ENCODE assay signal across 1 cellular context in the genomic region with DNA sequence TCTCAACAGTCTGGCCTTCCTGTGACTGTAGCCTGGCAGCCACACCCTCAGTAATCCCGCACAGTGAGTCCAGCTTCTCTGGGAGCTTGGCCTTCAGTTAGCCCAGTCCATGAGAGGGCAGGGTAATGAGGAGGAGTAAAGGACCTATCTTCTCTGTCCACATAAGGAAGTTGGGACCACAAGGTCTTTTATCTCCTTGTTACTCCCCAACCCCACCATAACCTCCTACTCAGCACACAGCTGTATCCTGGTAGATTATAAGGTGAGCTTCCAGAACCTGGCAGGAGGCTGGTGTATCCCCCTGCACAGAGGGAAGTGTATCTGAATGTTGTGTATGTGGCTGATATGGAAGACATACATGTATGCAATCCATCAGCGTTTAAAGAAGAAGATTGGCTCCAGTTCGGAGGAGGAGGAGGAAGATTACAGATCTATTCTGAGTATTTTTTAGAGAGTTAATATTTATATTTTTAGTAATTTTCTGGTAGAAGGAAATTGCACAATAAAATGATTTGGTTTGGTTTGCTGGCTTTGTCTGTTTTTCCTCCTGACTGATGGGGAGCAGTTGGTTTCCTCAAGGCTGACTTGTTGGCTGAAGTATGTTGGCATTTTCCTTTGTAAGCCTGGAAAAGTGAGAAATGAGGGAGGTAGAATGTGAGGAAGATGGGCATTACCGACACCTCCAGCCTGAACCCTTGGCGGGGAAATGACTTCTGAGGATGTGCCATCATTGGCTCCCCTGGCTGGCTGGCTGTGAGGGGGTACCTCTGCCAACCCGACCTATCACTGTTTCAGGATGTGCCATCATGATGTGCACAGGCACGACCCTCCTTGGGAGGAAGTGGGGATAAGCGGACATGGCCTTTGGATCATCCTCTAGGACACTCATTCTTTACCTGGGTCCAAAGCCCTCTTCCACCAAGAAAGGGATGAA.
A peak's percentile ranks its signal among the peaks of the same experiment; 100 is the strongest.
TF ChIP-seq lines count a peak whose summit lies in the region.

No MANE protein-coding gene starts in this region.

TF ChIP-seq in K562, 482 proteins besides CTCF, POLR2A, EP300 and RAD21 (continued from another document and continues in another):
- TF ChIP-seq, protein P1, sequence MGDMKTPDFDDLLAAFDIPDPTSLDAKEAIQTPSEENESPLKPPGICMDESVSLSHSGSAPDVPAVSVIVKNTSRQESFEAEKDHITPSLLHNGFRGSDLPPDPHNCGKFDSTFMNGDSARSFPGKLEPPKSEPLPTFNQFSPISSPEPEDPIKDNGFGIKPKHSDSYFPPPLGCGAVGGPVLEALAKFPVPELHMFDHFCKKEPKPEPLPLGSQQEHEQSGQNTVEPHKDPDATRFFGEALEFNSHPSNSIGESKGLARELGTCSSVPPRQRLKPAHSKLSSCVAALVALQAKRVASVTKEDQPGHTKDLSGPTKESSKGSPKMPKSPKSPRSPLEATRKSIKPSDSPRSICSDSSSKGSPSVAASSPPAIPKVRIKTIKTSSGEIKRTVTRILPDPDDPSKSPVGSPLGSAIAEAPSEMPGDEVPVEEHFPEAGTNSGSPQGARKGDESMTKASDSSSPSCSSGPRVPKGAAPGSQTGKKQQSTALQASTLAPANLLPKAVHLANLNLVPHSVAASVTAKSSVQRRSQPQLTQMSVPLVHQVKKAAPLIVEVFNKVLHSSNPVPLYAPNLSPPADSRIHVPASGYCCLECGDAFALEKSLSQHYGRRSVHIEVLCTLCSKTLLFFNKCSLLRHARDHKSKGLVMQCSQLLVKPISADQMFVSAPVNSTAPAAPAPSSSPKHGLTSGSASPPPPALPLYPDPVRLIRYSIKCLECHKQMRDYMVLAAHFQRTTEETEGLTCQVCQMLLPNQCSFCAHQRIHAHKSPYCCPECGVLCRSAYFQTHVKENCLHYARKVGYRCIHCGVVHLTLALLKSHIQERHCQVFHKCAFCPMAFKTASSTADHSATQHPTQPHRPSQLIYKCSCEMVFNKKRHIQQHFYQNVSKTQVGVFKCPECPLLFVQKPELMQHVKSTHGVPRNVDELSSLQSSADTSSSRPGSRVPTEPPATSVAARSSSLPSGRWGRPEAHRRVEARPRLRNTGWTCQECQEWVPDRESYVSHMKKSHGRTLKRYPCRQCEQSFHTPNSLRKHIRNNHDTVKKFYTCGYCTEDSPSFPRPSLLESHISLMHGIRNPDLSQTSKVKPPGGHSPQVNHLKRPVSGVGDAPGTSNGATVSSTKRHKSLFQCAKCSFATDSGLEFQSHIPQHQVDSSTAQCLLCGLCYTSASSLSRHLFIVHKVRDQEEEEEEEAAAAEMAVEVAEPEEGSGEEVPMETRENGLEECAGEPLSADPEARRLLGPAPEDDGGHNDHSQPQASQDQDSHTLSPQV (IDR thresholded peaks at IDR 0.05), result peak; percentile 73
- TF ChIP-seq STAT5B (CRISPR knock-in tag; IDR thresholded peaks at IDR 0.05) (no peak), ILF3 (IDR thresholded peaks at IDR 0.05; ENCODE audit: borderline replicate concordance) (0 out of 2 replicates have a peak, but pooled peaks have one; percentile 10), TAF15 (IDR thresholded peaks at IDR 0.05; ENCODE audit: low read depth, low read length) (no peak), ZNF431 (CRISPR knock-in tag; IDR thresholded peaks at IDR 0.05) (no peak), RUNX1 (IDR thresholded peaks at IDR 0.05; ENCODE audit: low read depth) (peak; percentile 93), RFX1 (IDR thresholded peaks at IDR 0.05) (no peak), CREB1 (IDR thresholded peaks at IDR 0.05) (peak; percentile 83), CREB1 (CRISPR knock-in tag; IDR thresholded peaks at IDR 0.05) (no peak), NR2C1 (IDR thresholded peaks at IDR 0.05) (peak; percentile 40; the same call in 1 of the 2 replicates), NR2C1 (tag; IDR thresholded peaks at IDR 0.05) (no peak), SMAD2 (IDR thresholded peaks at IDR 0.05; ENCODE audit: low read depth, low read length) (no peak), ARNT (IDR thresholded peaks at IDR 0.05) (peak; percentile 89 to 99), RBM17 (IDR thresholded peaks at IDR 0.05; ENCODE audit: borderline replicate concordance, low read depth, low read length) (no peak), SUPT5H (IDR thresholded peaks at IDR 0.05) (no peak), SRF (CRISPR knock-in tag; IDR thresholded peaks at IDR 0.05) (peak in 1 of 2 experiments; percentile 92; a peak in 2 of 4 replicates), FOS (IDR thresholded peaks at IDR 0.05; ENCODE audit: extremely low read depth, insufficient read length) (no peak), NRF1 (conservative IDR thresholded peaks at IDR 0.05 in 1 of 2, IDR thresholded peaks at IDR 0.05 in 1 of 2) (peak; percentile 12 to 13; a peak in 1 of 4 replicates), TCF7 (IDR thresholded peaks at IDR 0.05; ENCODE audit: borderline replicate concordance) (peak; percentile 94), ZNF785 (CRISPR knock-in tag; IDR thresholded peaks at IDR 0.05) (no peak), ZBTB7A (IDR thresholded peaks at IDR 0.05; ENCODE audit: borderline replicate concordance, control insufficient read depth, low read depth, low read length) (peak; percentile 34; the same call in 1 of the 2 replicates), BCOR (IDR thresholded peaks at IDR 0.05) (peak; percentile 83; the same call in 1 of the 2 replicates), MYC (IDR thresholded peaks at IDR 0.05; ENCODE audit: low read depth, low read length) (peak; percentile 62), MYC (CRISPR knock-in tag; IDR thresholded peaks at IDR 0.05; ENCODE audit: borderline replicate concordance, low read depth) (no peak), JUN (IDR thresholded peaks at IDR 0.05; ENCODE audit: borderline replicate concordance, low read depth, low read length) (no peak), JUN (CRISPR knock-in tag; IDR thresholded peaks at IDR 0.05; ENCODE audit: borderline replicate concordance) (no peak), JUND (IDR thresholded peaks at IDR 0.05; ENCODE audit: borderline replicate concordance, low read depth, low read length) (peak; percentile 79), JUND (tag; IDR thresholded peaks at IDR 0.05; ENCODE audit: borderline replicate concordance, low read depth, low read length) (peak; percentile 31; the same call in 1 of the 3 replicates), TBP (optimal IDR thresholded peaks at IDR 0.05; ENCODE audit: low read depth, low read length) (peak; percentile 30), FOXK2 (conservative IDR thresholded peaks at IDR 0.05 in 1 of 2, IDR thresholded peaks at IDR 0.05 in 1 of 2; ENCODE audit: low read depth in 2 of 2) (0 out of 4 replicates have a peak, but pooled peaks have one; percentile 48 to 54), MTA1 (IDR thresholded peaks at IDR 0.05; ENCODE audit: borderline replicate concordance) (peak; percentile 61; the same call in 1 of the 2 replicates), SMARCC2 (IDR thresholded peaks at IDR 0.05; ENCODE audit: low read depth) (peak; percentile 87), ZNF253 (CRISPR knock-in tag; conservative IDR thresholded peaks at IDR 0.05) (no peak), ZNF695 (CRISPR knock-in tag; IDR thresholded peaks at IDR 0.05) (no peak), LCOR (CRISPR knock-in tag; IDR thresholded peaks at IDR 0.05) (peak; percentile 93), U2AF1 (optimal IDR thresholded peaks at IDR 0.05; ENCODE audit: low read depth, low read length) (no peak), CEBPB (tag; IDR thresholded peaks at IDR 0.05) (peak; percentile 84), NFATC3 (IDR thresholded peaks at IDR 0.05) (no peak), SRSF7 (optimal IDR thresholded peaks at IDR 0.05; ENCODE audit: low read depth, low read length) (no peak), HIVEP1 (CRISPR knock-in tag; IDR thresholded peaks at IDR 0.05) (no peak), SMARCA4 (IDR thresholded peaks at IDR 0.05) (peak; percentile 96), CBFB (CRISPR knock-in tag; IDR thresholded peaks at IDR 0.05) (peak; percentile 14; the same call in 1 of the 2 replicates)
- TF ChIP-seq, protein P2, sequence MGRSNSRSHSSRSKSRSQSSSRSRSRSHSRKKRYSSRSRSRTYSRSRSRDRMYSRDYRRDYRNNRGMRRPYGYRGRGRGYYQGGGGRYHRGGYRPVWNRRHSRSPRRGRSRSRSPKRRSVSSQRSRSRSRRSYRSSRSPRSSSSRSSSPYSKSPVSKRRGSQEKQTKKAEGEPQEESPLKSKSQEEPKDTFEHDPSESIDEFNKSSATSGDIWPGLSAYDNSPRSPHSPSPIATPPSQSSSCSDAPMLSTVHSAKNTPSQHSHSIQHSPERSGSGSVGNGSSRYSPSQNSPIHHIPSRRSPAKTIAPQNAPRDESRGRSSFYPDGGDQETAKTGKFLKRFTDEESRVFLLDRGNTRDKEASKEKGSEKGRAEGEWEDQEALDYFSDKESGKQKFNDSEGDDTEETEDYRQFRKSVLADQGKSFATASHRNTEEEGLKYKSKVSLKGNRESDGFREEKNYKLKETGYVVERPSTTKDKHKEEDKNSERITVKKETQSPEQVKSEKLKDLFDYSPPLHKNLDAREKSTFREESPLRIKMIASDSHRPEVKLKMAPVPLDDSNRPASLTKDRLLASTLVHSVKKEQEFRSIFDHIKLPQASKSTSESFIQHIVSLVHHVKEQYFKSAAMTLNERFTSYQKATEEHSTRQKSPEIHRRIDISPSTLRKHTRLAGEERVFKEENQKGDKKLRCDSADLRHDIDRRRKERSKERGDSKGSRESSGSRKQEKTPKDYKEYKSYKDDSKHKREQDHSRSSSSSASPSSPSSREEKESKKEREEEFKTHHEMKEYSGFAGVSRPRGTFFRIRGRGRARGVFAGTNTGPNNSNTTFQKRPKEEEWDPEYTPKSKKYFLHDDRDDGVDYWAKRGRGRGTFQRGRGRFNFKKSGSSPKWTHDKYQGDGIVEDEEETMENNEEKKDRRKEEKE (IDR thresholded peaks at IDR 0.05; ENCODE audit: borderline replicate concordance in 1 of 2, control insufficient read depth in 1 of 2, low read depth in 2 of 2, low read length in 1 of 2), result 0 out of 4 replicates have a peak, but pooled peaks of 1 of the 2 experiments have one; percentile 69
- TF ChIP-seq, protein P3, sequence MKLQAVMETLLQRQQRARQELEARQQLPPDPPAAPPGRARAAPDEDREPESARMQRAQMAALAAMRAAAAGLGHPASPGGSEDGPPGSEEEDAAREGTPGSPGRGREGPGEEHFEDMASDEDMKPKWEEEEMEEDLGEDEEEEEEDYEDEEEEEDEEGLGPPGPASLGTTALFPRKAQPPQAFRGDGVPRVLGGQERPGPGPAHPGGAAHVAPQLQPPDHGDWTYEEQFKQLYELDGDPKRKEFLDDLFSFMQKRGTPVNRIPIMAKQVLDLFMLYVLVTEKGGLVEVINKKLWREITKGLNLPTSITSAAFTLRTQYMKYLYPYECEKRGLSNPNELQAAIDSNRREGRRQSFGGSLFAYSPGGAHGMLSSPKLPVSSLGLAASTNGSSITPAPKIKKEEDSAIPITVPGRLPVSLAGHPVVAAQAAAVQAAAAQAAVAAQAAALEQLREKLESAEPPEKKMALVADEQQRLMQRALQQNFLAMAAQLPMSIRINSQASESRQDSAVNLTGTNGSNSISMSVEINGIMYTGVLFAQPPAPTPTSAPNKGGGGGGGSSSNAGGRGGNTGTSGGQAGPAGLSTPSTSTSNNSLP (IDR thresholded peaks at IDR 0.05; ENCODE audit: borderline replicate concordance, low read depth, low read length), result peak; percentile 51; the same call in 1 of the 2 replicates
- TF ChIP-seq, protein P4, sequence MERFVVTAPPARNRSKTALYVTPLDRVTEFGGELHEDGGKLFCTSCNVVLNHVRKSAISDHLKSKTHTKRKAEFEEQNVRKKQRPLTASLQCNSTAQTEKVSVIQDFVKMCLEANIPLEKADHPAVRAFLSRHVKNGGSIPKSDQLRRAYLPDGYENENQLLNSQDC (CRISPR knock-in tag; IDR thresholded peaks at IDR 0.05), result no peak
- TF ChIP-seq, protein P5, sequence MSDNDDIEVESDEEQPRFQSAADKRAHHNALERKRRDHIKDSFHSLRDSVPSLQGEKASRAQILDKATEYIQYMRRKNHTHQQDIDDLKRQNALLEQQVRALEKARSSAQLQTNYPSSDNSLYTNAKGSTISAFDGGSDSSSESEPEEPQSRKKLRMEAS (CRISPR knock-in tag; IDR thresholded peaks at IDR 0.05), result no peak; the same call in 1 of the 2 replicates
- TF ChIP-seq, protein P6, sequence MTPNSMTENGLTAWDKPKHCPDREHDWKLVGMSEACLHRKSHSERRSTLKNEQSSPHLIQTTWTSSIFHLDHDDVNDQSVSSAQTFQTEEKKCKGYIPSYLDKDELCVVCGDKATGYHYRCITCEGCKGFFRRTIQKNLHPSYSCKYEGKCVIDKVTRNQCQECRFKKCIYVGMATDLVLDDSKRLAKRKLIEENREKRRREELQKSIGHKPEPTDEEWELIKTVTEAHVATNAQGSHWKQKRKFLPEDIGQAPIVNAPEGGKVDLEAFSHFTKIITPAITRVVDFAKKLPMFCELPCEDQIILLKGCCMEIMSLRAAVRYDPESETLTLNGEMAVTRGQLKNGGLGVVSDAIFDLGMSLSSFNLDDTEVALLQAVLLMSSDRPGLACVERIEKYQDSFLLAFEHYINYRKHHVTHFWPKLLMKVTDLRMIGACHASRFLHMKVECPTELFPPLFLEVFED (CRISPR knock-in tag; conservative IDR thresholded peaks at IDR 0.05), result 0 out of 2 replicates have a peak, but pooled peaks have one; percentile 34
- TF ChIP-seq, protein P7, sequence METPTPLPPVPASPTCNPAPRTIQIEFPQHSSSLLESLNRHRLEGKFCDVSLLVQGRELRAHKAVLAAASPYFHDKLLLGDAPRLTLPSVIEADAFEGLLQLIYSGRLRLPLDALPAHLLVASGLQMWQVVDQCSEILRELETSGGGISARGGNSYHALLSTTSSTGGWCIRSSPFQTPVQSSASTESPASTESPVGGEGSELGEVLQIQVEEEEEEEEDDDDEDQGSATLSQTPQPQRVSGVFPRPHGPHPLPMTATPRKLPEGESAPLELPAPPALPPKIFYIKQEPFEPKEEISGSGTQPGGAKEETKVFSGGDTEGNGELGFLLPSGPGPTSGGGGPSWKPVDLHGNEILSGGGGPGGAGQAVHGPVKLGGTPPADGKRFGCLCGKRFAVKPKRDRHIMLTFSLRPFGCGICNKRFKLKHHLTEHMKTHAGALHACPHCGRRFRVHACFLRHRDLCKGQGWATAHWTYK (CRISPR knock-in tag; IDR thresholded peaks at IDR 0.05), result 0 out of 2 replicates have a peak, but pooled peaks have one; percentile 42
- TF ChIP-seq, protein P8, sequence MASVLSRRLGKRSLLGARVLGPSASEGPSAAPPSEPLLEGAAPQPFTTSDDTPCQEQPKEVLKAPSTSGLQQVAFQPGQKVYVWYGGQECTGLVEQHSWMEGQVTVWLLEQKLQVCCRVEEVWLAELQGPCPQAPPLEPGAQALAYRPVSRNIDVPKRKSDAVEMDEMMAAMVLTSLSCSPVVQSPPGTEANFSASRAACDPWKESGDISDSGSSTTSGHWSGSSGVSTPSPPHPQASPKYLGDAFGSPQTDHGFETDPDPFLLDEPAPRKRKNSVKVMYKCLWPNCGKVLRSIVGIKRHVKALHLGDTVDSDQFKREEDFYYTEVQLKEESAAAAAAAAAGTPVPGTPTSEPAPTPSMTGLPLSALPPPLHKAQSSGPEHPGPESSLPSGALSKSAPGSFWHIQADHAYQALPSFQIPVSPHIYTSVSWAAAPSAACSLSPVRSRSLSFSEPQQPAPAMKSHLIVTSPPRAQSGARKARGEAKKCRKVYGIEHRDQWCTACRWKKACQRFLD (CRISPR knock-in tag; IDR thresholded peaks at IDR 0.05), result peak; percentile 86; the same call in 1 of the 2 replicates
- TF ChIP-seq, protein P9, sequence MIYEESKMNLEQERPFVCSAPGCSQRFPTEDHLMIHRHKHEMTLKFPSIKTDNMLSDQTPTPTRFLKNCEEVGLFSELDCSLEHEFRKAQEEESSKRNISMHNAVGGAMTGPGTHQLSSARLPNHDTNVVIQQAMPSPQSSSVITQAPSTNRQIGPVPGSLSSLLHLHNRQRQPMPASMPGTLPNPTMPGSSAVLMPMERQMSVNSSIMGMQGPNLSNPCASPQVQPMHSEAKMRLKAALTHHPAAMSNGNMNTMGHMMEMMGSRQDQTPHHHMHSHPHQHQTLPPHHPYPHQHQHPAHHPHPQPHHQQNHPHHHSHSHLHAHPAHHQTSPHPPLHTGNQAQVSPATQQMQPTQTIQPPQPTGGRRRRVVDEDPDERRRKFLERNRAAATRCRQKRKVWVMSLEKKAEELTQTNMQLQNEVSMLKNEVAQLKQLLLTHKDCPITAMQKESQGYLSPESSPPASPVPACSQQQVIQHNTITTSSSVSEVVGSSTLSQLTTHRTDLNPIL (CRISPR knock-in tag; IDR thresholded peaks at IDR 0.05), result no peak
